12 cellular contexts compared by ENCODE assay signal in the genomic region with DNA sequence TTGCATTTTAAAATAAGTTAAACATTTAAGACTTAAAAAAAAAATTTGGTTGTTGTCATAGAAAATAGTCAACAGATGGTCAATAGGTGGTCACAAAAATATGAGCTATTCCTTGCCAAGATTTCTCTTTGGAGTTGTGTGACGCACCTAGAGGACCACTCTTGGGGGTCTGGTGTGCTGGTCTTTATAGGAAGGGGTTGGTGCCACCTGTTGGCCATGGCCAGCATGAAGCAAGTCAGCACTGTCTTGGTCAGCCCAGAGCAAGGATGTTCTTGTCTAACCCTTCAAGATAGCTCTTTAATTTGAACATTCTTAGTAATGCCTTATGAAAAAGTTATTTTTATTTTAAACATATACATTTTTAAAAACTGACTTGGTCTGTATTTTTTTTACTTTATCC.
DNase-seq lines count a peak whose midpoint lies in the region; ATAC-seq and TF ChIP-seq lines count a peak whose summit lies in the region.
"Had no signal": no experiment of that assay in that cellular context is flagged by ENCODE, and none has a peak within 500 bp of the region (broad histone marks: within the 10 kb centered on the region; RNA-seq: fewer than 3 reads in every experiment).

No MANE protein-coding gene starts in this region.

- H3K36me3 ChIP-seq in CD8-positive, alpha-beta T cell (ENCODE audit: insufficient read depth, low read length): no peaks in the 10 kb centered on the region
- H3K36me3 ChIP-seq: ovary, thyroid gland had no signal

- H3K4me1 ChIP-seq in CD8-positive, alpha-beta T cell (ENCODE audit: insufficient read depth, low read length): no peaks in the 10 kb centered on the region
- H3K4me1 ChIP-seq: thyroid gland had no signal

- CTCF ChIA-PET in CD8-positive, alpha-beta T cell (lab: Charles Lee): no interaction called here

- intact Hi-C loops in CD8-positive, alpha-beta T cell (cut with DNase I, micrococcal nuclease): no loop called here

- no peaks in the 10 kb centered on the region for H3K9me3 ChIP-seq in CD8-positive, alpha-beta T cell (ENCODE audit: low read length)
- H3K9me3 ChIP-seq: ovary, thyroid gland had no signal

- H3K27ac ChIP-seq in CD8-positive, alpha-beta T cell (ENCODE audit: low read depth, low read length): no peak overlapping the region
- H3K27ac ChIP-seq: ovary, thyroid gland had no signal

- no peaks in the 10 kb centered on the region for H3K27me3 ChIP-seq in CD8-positive, alpha-beta T cell (ENCODE audit: insufficient read depth, low read length)
- H3K27me3 ChIP-seq: ovary, thyroid gland had no signal

- H3K4me3 Mint-ChIP-seq in CD8-positive, alpha-beta T cell: no peak overlapping the region
- H3K4me3 Mint-ChIP-seq: activated CD4-positive, alpha-beta memory T cell treated with anti-CD3 and anti-CD28 coated beads, Interleukin-2, amount 10 ng/mL, durations not matched to agents 7 days and 5 days had no signal

- DNase-seq in COLO829 (ENCODE audit: low spot score): peak; percentile 2
- DNase-seq in H4 (ENCODE audit: low spot score): peak; percentile 56
- peak; percentile 61 for DNase-seq in NCI-H748 (lab: John Stamatoyannopoulos, UW; ENCODE audit: unreplicated experiment)
- DNase-seq in iPS DF 4.7 (ENCODE audit: extremely low read depth, low spot score): peak; percentile 36
- DNase-seq in DMS153 (lab: John Stamatoyannopoulos, UW): no peak
- DNase-seq in CD8-positive, alpha-beta T cell: no peak
- DNase-seq: activated CD4-positive, alpha-beta memory T cell treated with anti-CD3 and anti-CD28 coated beads, Interleukin-2, amount 10 ng/mL, durations not matched to agents 7 days and 5 days; IMR-90; ovary; thyroid gland had no signal

- no peaks in the 10 kb centered on the region for H3K27me3 Mint-ChIP-seq in CD8-positive, alpha-beta T cell (ENCODE audit: low read depth)
- H3K27me3 Mint-ChIP-seq: activated CD4-positive, alpha-beta memory T cell treated with anti-CD3 and anti-CD28 coated beads, Interleukin-2, amount 10 ng/mL, durations not matched to agents 7 days and 5 days had no signal

- no peak overlapping the region for H3K27ac Mint-ChIP-seq in CD8-positive, alpha-beta T cell
- H3K27ac Mint-ChIP-seq: activated CD4-positive, alpha-beta memory T cell treated with anti-CD3 and anti-CD28 coated beads, Interleukin-2, amount 10 ng/mL, durations not matched to agents 7 days and 5 days had no signal

- H3K36me3 Mint-ChIP-seq in CD8-positive, alpha-beta T cell: no peaks in the 10 kb centered on the region

- no peaks in the 10 kb centered on the region for H3K4me1 Mint-ChIP-seq in CD8-positive, alpha-beta T cell (ENCODE audit: low read depth)
- H3K4me1 Mint-ChIP-seq: activated CD4-positive, alpha-beta memory T cell treated with anti-CD3 and anti-CD28 coated beads, Interleukin-2, amount 10 ng/mL, durations not matched to agents 7 days and 5 days had no signal

- POLR2A ChIA-PET in CD8-positive, alpha-beta T cell (lab: Charles Lee): no interaction called here

- H3K9me3 Mint-ChIP-seq in CD8-positive, alpha-beta T cell: peaks cover 5% of the 10 kb centered on the region

- TF ChIP-seq CTCF in CD8-positive, alpha-beta T cell (IDR thresholded peaks at IDR 0.05): no peak

- ATAC-seq in CD8-positive, alpha-beta T cell: no peak
- ATAC-seq in HG02642 (IDR thresholded peaks at IDR 0.05; ENCODE audit: poor library complexity, unreplicated experiment): no peak
- no peak for ATAC-seq in GM21447 (IDR thresholded peaks at IDR 0.05; ENCODE audit: unreplicated experiment)

- no peak overlapping the region for H3K4me3 ChIP-seq in CD8-positive, alpha-beta T cell (ENCODE audit: low read depth, low read length)
- H3K4me3 ChIP-seq: ovary, thyroid gland had no signal

Comparison
In these comparisons a context has a peak if more than half of its experiments do, and no peak if none do; other contexts are left out.
1. DNase-seq: peak in COLO829 (single experiment), H4 (single experiment), NCI-H748 (single experiment) and iPS DF 4.7 (single experiment); none in DMS153 (single experiment) and CD8-positive, alpha-beta T cell (0 of 7).